8 cellular contexts compared by ENCODE assay signal in the genomic region with DNA sequence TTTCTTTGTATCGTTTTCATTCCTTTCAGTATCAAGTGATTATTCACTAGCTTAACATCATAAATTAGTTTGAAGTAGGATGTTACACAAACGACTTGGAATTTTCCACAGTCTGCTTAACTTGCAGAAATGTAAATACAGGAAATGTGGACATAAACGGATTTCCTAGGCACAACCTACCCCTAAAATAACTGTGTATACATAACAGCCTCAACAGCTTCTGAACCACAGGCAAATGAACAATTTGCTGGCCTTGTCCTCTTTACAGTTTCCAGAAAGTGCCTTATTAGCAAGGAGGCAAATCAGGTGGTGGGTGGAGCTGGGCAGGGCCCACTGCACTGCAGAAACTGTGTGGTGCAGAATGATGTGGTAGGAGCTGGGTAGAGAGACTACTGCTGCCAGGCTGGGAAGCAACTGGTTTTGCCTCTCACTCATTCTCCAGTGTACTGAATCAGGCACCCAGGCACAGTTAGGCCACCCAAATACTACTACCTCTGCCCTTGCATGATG. TPM values are rescaled to one million over a fixed set of nuclear protein-coding genes. Genes with fewer than 3 reads are reported as not detected.
DNase-seq lines count a peak whose midpoint lies in the region; ATAC-seq and TF ChIP-seq lines count a peak whose summit lies in the region.

No MANE protein-coding gene starts in this region.

- peaks cover 13% of the 10 kb centered on the region for H3K4me1 ChIP-seq in adipocyte (ENCODE audit: control insufficient read depth, insufficient read depth, low read length)
- no peaks in the 10 kb centered on the region for H3K4me1 ChIP-seq in CD4-positive, alpha-beta memory T cell (ENCODE audit: insufficient read depth, low read length)

- no peak for TF ChIP-seq CTCF in WERI-Rb-1 (IDR thresholded peaks at IDR 0.05; ENCODE audit: low read depth, low read length)

- no peak overlapping the region for H3K27ac ChIP-seq in CD4-positive, alpha-beta memory T cell (ENCODE audit: low read depth, low read length)
- no peak overlapping the region for H3K27ac ChIP-seq in WERI-Rb-1

- ATAC-seq in GM21360 (IDR thresholded peaks at IDR 0.05; ENCODE audit: unreplicated experiment) (peak; percentile 80), HG03565 (IDR thresholded peaks at IDR 0.05; ENCODE audit: unreplicated experiment) (peak; percentile 81), memory B cell (ENCODE audit: low read depth) (peak; percentile 88)

- CTCF ChIA-PET in CD4-positive, alpha-beta memory T cell (lab: Charles Lee; ENCODE audit: partially characterized antibody) = interaction anchor here (0.7 to 1.5 kb wide), 3 partner anchors 11 to 48 kb away, joined by 5 to 6 read pairs (median 5); no protein-coding TSS in a partner anchor

- no peaks in the 10 kb centered on the region for H3K27me3 ChIP-seq in adipocyte (replicated peaks; ENCODE audit: control insufficient read depth, insufficient read depth, low read length)
- no peaks in the 10 kb centered on the region for H3K27me3 ChIP-seq in CD4-positive, alpha-beta memory T cell (ENCODE audit: insufficient read depth, low read length)
- no peaks in the 10 kb centered on the region for H3K27me3 ChIP-seq in WERI-Rb-1 (ENCODE audit: insufficient read depth, low read depth, severe bottlenecking)

- no peak overlapping the region for H3K4me3 Mint-ChIP-seq in memory B cell
- no peak overlapping the region for H3K4me3 Mint-ChIP-seq in CD4-positive, alpha-beta memory T cell

- POLR2A ChIA-PET in CD4-positive, alpha-beta memory T cell (lab: Charles Lee; ENCODE audit: partially characterized antibody) = interaction anchor here (1.3 kb wide), 1 partner anchor 14 kb away, joined by 3 read pairs; a partner anchor contains a TSS

- H3K27me3 Mint-ChIP-seq in memory B cell = no peaks in the 10 kb centered on the region
- no peaks in the 10 kb centered on the region for H3K27me3 Mint-ChIP-seq in CD4-positive, alpha-beta memory T cell

- peak overlapping the region; percentile 65 for H3K9ac ChIP-seq in adipocyte (ENCODE audit: low read length)

- intact Hi-C loops in CD4-positive, alpha-beta memory T cell (cut with micrococcal nuclease) = no loop called here

- DNase-seq in CD1c-positive myeloid dendritic cell (ENCODE audit: extremely low spot score) = peak; percentile 20
- DNase-seq in adipocyte (ENCODE audit: low read depth) = peak; percentile 82
- no peak for DNase-seq in memory B cell (ENCODE audit: low spot score in 2 of 2)
- DNase-seq in CD4-positive, alpha-beta memory T cell = no peak
- DNase-seq in activated T-cell treated with anti-CD3 and anti-CD28 coated beads for 4 hours = no peak
- no peak for DNase-seq in WERI-Rb-1

- no peaks in the 10 kb centered on the region for H3K9me3 ChIP-seq in adipocyte (ENCODE audit: control insufficient read depth, low read length)
- no peaks in the 10 kb centered on the region for H3K9me3 ChIP-seq in CD4-positive, alpha-beta memory T cell (ENCODE audit: control insufficient read depth in 1 of 2, low read length in 2 of 2)
- no peaks in the 10 kb centered on the region for H3K9me3 ChIP-seq in WERI-Rb-1 (ENCODE audit: severe bottlenecking)

- H3K36me3 ChIP-seq in adipocyte (ENCODE audit: control insufficient read depth, insufficient read depth, low read length, severe bottlenecking) (no peaks in the 10 kb centered on the region), WERI-Rb-1 (no peaks in the 10 kb centered on the region)
- H3K36me3 ChIP-seq in CD4-positive, alpha-beta memory T cell (ENCODE audit: insufficient read depth, low read length) = no peaks in the 10 kb centered on the region

- no peaks in the 10 kb centered on the region for H3K9me3 Mint-ChIP-seq in memory B cell
- H3K9me3 Mint-ChIP-seq in CD4-positive, alpha-beta memory T cell = no peaks in the 10 kb centered on the region

- H3K4me3 ChIP-seq in adipocyte (ENCODE audit: low read length) (peak overlapping the region; percentile 54), WERI-Rb-1 (ENCODE audit: low read depth, low read length) (no peak overlapping the region)
- H3K4me3 ChIP-seq in CD4-positive, alpha-beta memory T cell (ENCODE audit: low read length in 2 of 2) = no peak overlapping the region

- peaks cover 3% of the 10 kb centered on the region for H3K36me3 Mint-ChIP-seq in memory B cell
- H3K36me3 Mint-ChIP-seq in CD4-positive, alpha-beta memory T cell = no peaks in the 10 kb centered on the region

- peaks cover 10% of the 10 kb centered on the region for H3K4me1 Mint-ChIP-seq in memory B cell
- no peaks in the 10 kb centered on the region for H3K4me1 Mint-ChIP-seq in CD4-positive, alpha-beta memory T cell

- no peak overlapping the region for H3K27ac Mint-ChIP-seq in memory B cell
- no peak overlapping the region for H3K27ac Mint-ChIP-seq in CD4-positive, alpha-beta memory T cell

RNA-seq across cellular contexts. Expression of a gene that starts 14.1 kb away (rescaled TPM):
- total RNA-seq in CD4-positive, alpha-beta memory T cell = 1 to 10 TPM; 2.3 to 2.7 TPM
- 1 to 10 TPM in 1 of 2 donors, under 1 TPM in 1; 0.83 to 2.8 TPM for polyA plus RNA-seq in CD4-positive, alpha-beta memory T cell

Comparison
In these comparisons a context has a peak if more than half of its experiments do, and no peak if none do; other contexts are left out.
1. DNase-seq: peak in CD1c-positive myeloid dendritic cell (single experiment) and adipocyte (single experiment); none in memory B cell (0 of 2), CD4-positive, alpha-beta memory T cell (0 of 5), activated T-cell treated with anti-CD3 and anti-CD28 coated beads for 4 hours (single experiment) and WERI-Rb-1 (single experiment).
2. Peak in every context shown above with its lines, with median percentiles within 50 percentile points of each other: ATAC-seq.